Comparison of ENCODE assay signal across 14 cellular contexts in the genomic region with DNA sequence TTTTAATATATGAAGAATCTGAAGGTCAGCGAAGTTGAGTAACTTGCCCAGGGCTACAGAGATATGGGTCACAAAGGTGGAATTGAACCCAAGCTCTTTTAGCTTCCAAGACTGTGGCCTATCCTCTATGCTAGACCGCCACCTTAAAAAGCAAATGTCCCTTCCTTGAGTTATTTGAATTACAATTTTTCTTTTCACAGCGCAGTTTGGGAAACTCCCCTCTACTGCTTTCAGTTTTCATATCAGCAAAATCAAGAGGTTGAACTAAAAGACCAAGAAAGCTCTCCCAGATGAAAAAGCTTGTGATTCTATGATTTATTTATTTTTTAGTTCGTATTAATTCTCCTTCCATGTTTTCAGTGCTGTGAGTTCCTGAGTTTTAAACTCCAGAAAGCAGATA.
DNase-seq lines count a peak whose midpoint lies in the region; ATAC-seq and TF ChIP-seq lines count a peak whose summit lies in the region.
"Had no signal": no experiment of that assay in that cellular context is flagged by ENCODE, and none has a peak within 500 bp of the region (broad histone marks: within the 10 kb centered on the region; RNA-seq: fewer than 3 reads in every experiment).

No MANE protein-coding gene starts in this region.

- ATAC-seq in GM19438 (IDR thresholded peaks at IDR 0.05; ENCODE audit: low read depth, unreplicated experiment), result peak; percentile 84
- peak; percentile 92 for ATAC-seq in HG02798 (IDR thresholded peaks at IDR 0.05; ENCODE audit: poor library complexity, unreplicated experiment)
- peak; percentile 73 for ATAC-seq in HG03469 (IDR thresholded peaks at IDR 0.05; ENCODE audit: unreplicated experiment)

- no peak for TF ChIP-seq CTCF in GM13976 (IDR thresholded peaks at IDR 0.05; ENCODE audit: borderline replicate concordance, control extremely low read depth, extremely low read depth, insufficient read depth, missing control alignments)

- in situ Hi-C loops in GM13976 (cut with MboI; ENCODE audit: low sequenced_read_pairs, unreplicated experiment), result no loop called here

- peak; percentile 46 for DNase-seq in GM13976 (ENCODE audit: low spot score)
- no peak for DNase-seq in inferior parietal cortex (ENCODE audit: extremely low spot score)
- no peak for DNase-seq in dedifferentiated amniotic fluid mesenchymal stem cell (ENCODE audit: extremely low spot score)
- no peak for DNase-seq in NOMO-1 (lab: John Stamatoyannopoulos, UW; ENCODE audit: unreplicated experiment in 2 of 2)
- no peak for DNase-seq in NCI-H2081 treated with DMSO at 0.1 percent for 48 hours (lab: John Stamatoyannopoulos, UW)
- DNase-seq: activated CD8-positive, alpha-beta memory T cell treated with anti-CD3 and anti-CD28 coated beads, Interleukin-2, amount 50 U/mL, for 48 hours; aorta; DMS53; effector CD8-positive, alpha-beta T cell; NCI-H187; T1000 had no signal
